ENCODE assay signal across 21 cellular contexts in the genomic region with DNA sequence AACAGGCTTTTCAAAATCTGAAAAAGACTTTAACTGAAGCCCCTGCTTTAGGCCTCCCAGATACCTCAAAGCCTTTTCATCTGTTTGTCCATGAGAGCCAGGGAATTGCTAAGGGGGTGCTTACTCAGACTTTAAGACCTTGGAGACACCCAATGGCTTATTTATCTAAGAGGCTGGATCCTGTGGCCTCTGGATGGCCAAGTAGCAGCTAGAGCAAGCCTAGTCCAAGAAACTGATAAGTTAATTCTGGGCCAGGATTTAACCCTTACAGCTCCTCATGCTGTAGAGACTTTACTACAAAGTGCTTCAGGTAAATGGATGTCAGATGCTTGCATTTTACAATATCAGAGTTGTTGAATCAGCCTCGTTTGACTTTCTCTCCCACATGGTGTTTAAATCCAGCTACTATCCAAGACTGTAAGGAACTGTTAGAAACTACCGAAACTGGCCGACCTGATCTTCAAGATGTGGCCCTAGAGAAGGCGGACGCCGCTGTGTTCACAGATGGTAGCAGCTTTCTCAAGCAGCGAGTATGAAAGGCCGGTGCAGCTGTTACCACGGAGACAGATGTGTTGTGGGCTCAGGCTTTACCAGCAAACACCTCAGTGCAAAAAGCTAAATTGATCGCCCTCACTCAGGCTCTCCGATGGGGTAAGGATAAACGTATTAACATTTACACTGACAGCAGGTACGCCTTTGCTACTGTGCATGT. TPM values are rescaled to one million over a fixed set of nuclear protein-coding genes. Genes with fewer than 3 reads are reported as not detected.
DNase-seq lines count a peak whose midpoint lies in the region; ATAC-seq and TF ChIP-seq lines count a peak whose summit lies in the region.
"Had no signal": no experiment of that assay in that cellular context is flagged by ENCODE, and none has a peak within 500 bp of the region (broad histone marks: within the 10 kb centered on the region; RNA-seq: fewer than 3 reads in every experiment).

No MANE protein-coding gene starts in this region.

- H3K27me3 Mint-ChIP-seq in endodermal cell (ENCODE audit: insufficient read depth) (no peaks in the 10 kb centered on the region), neural crest cell (ENCODE audit: low read depth) (peaks cover 3% of the 10 kb centered on the region), T-cell (no peaks in the 10 kb centered on the region), nephron progenitor cell (ENCODE audit: low read depth, poor library complexity) (peaks cover 4% of the 10 kb centered on the region)

- H3K4me3 ChIP-seq in HUES48 (ENCODE audit: low read depth, low read length) (no peak overlapping the region), endodermal cell (ENCODE audit: low read length) (peak overlapping the region; percentile 87)
- H3K4me3 ChIP-seq: pancreas, skin epidermis had no signal

- POLR2A ChIA-PET in T-cell (lab: Charles Lee): no interaction called here

- H3K9ac ChIP-seq in HUES48 (ENCODE audit: low read depth, low read length) (no peak overlapping the region), endodermal cell (ENCODE audit: extremely low read depth, low read length, poor library complexity, severe bottlenecking) (peak overlapping the region; percentile 75)

- H3K27ac ChIP-seq in HUES48 (ENCODE audit: low read depth, low read length) (peak overlapping the region; percentile 75), endodermal cell (ENCODE audit: low read depth, low read length) (no peak overlapping the region)
- H3K27ac ChIP-seq: C4-2B, pancreas, skin epidermis had no signal

- TF ChIP-seq CTCF in endodermal cell (conservative IDR thresholded peaks at IDR 0.05) (no peak), neural crest cell (conservative IDR thresholded peaks at IDR 0.05) (no peak), nephron progenitor cell (IDR thresholded peaks at IDR 0.05) (no peak)

- peak overlapping the region; percentile 94 for H3K27ac Mint-ChIP-seq in endodermal cell
- no peak overlapping the region for H3K27ac Mint-ChIP-seq in neural crest cell (ENCODE audit: unreplicated experiment)
- no peak overlapping the region for H3K27ac Mint-ChIP-seq in T-cell
- H3K27ac Mint-ChIP-seq in nephron progenitor cell: no peak overlapping the region
- H3K27ac Mint-ChIP-seq: T-helper 1 cell treated with Interleukin-12 subunit alpha and Interleukin-12 subunit beta and Interleukin-4 antibody, amounts not matched to agents 30 μg/mL and 1 μg/mL, for 36 hours had no signal

- ATAC-seq in GM18520 (IDR thresholded peaks at IDR 0.05; ENCODE audit: unreplicated experiment): no peak
- no peak for ATAC-seq in T-cell (replicated peaks in 1 of 4)
- ATAC-seq: pancreas had no signal

- H3K27me3 ChIP-seq in HUES48 (ENCODE audit: control insufficient read depth, insufficient read depth, low read length) (no peaks in the 10 kb centered on the region), endodermal cell (ENCODE audit: control insufficient read depth, insufficient read depth, low read length, poor library complexity, severe bottlenecking) (no peaks in the 10 kb centered on the region)
- H3K27me3 ChIP-seq: pancreas had no signal

- H3K4me1 ChIP-seq in HUES48 (ENCODE audit: control insufficient read depth, insufficient read depth, low read length): peaks cover 42% of the 10 kb centered on the region
- peaks cover 13% of the 10 kb centered on the region for H3K4me1 ChIP-seq in endodermal cell (ENCODE audit: control insufficient read depth, insufficient read depth, low read length)
- H3K4me1 ChIP-seq: pancreas had no signal

- H3K9me3 Mint-ChIP-seq in endodermal cell (no peaks in the 10 kb centered on the region), neural crest cell (peaks cover 4% of the 10 kb centered on the region), T-cell (no peaks in the 10 kb centered on the region), nephron progenitor cell (peaks cover 8% of the 10 kb centered on the region)

- peak overlapping the region; percentile 81 for H3K4me3 Mint-ChIP-seq in endodermal cell
- peak overlapping the region; percentile 71 for H3K4me3 Mint-ChIP-seq in neural crest cell
- no peak overlapping the region for H3K4me3 Mint-ChIP-seq in T-cell
- no peak overlapping the region for H3K4me3 Mint-ChIP-seq in nephron progenitor cell
- H3K4me3 Mint-ChIP-seq: T-helper 1 cell treated with Interleukin-12 subunit alpha and Interleukin-12 subunit beta and Interleukin-4 antibody, amounts not matched to agents 30 μg/mL and 1 μg/mL, for 36 hours had no signal

- H3K36me3 ChIP-seq in HUES48 (ENCODE audit: control insufficient read depth, insufficient read depth, low read length): no peaks in the 10 kb centered on the region; the same call in 1 of the 2 replicates
- peaks cover 50% of the 10 kb centered on the region for H3K36me3 ChIP-seq in endodermal cell (ENCODE audit: control insufficient read depth, insufficient read depth, low read length)
- H3K36me3 ChIP-seq: pancreas had no signal

- H3K9me3 ChIP-seq in HUES48 (ENCODE audit: control insufficient read depth, insufficient read depth, low read length) (no peaks in the 10 kb centered on the region), endodermal cell (ENCODE audit: control insufficient read depth, low read length) (no peaks in the 10 kb centered on the region)
- H3K9me3 ChIP-seq: pancreas had no signal

- H3K4me1 Mint-ChIP-seq in endodermal cell: peaks cover 72% of the 10 kb centered on the region
- H3K4me1 Mint-ChIP-seq in neural crest cell: peaks cover 44% of the 10 kb centered on the region
- H3K4me1 Mint-ChIP-seq in T-cell: peaks cover 6 to 23% (median 20%) of the 10 kb centered on the region in 3 donors
- peaks cover 35% of the 10 kb centered on the region for H3K4me1 Mint-ChIP-seq in nephron progenitor cell

- DNase-seq in A172 (ENCODE audit: low spot score) (peak; percentile 4), endodermal cell (peak; percentile 50), neural crest cell (ENCODE audit: low read depth, low spot score) (no peak), NCI-H2227 (lab: John Stamatoyannopoulos, UW; ENCODE audit: unreplicated experiment) (no peak), T-cell (no peak), nephron progenitor cell (no peak)
- DNase-seq: ACHN; activated CD4-positive, alpha-beta T cell treated with anti-CD3 and anti-CD28 coated beads, Interleukin-2, amount 50 U/mL, for 4 hours; activated gamma-delta T cell; amniotic stem cell; caudate nucleus; DMS153; NCI-H1092; NCI-H2029; pancreas; stimulated activated CD4-positive, alpha-beta T cell treated with anti-CD3 and anti-CD28 coated beads, Interleukin-4, amount 100 ng/mL, for 24 hours had no signal

- 91 to 95% methylated on average over 13 of the region's 13 CpGs for WGBS in endodermal cell (ENCODE audit: insufficient coverage in 1 of 2, insufficient read length in 1 of 2), 2 experiments

- peaks cover 45% of the 10 kb centered on the region for H3K36me3 Mint-ChIP-seq in endodermal cell (ENCODE audit: low read depth)
- H3K36me3 Mint-ChIP-seq in neural crest cell (ENCODE audit: low read depth): peaks cover 11% of the 10 kb centered on the region
- H3K36me3 Mint-ChIP-seq in T-cell: peaks cover 6% of the 10 kb centered on the region
- H3K36me3 Mint-ChIP-seq in nephron progenitor cell (ENCODE audit: low read depth): peaks cover 17% of the 10 kb centered on the region

- CTCF ChIA-PET in T-cell (lab: Charles Lee): no interaction called here

RNA-seq across cellular contexts. Expression of a gene that starts 3.3 kb away (rescaled TPM):
- 5.1 and 5.7 TPM in 2 replicates for total RNA-seq in A172 (2014; rRNA removed; shearing (Covaris generic))
- total RNA-seq in endodermal cell (1 to 10 TPM; 4.4 to 4.8 TPM), neural crest cell (14.0 and 16.1 TPM in 2 replicates), T-cell (1 to 10 TPM; 4.1 to 9.4 (median 6.4) TPM)
- 16.8 TPM for polyA plus RNA-seq in endodermal cell (2013, experiment 1 of 2)
- 14.2 TPM for polyA plus RNA-seq in endodermal cell (2013, experiment 2 of 2)

Comparison
In these comparisons a context has a peak if more than half of its experiments do, and no peak if none do; other contexts are left out.
1. DNase-seq: peak in A172 (single experiment) and endodermal cell (single experiment); none in neural crest cell (single experiment), NCI-H2227 (single experiment), T-cell (0 of 34) and nephron progenitor cell (single experiment).
2. H3K4me3 Mint-ChIP-seq: peak in endodermal cell (single experiment) and neural crest cell (single experiment); none in T-cell (0 of 3) and nephron progenitor cell (single experiment).